In genomic region chr10:133357293-133358151, GRCh38 we compare ENCODE assay signal across 1 cellular context.
TF ChIP-seq lines count a peak whose summit lies in the region.

FUOM (minus strand) TSS chr10:133358019; CDS start chr10:133358007, 12 bp downstream.

TF ChIP-seq in K562, 482 proteins besides CTCF, POLR2A, EP300 and RAD21 (continued from another document and continues in another):
- no peak for TF ChIP-seq ZNF277 (CRISPR knock-in tag; IDR thresholded peaks at IDR 0.05; ENCODE audit: borderline replicate concordance)
- no peak for TF ChIP-seq IRF9 (tag; IDR thresholded peaks at IDR 0.05)
- no peak for TF ChIP-seq ZNF239 (CRISPR knock-in tag; IDR thresholded peaks at IDR 0.05)
- TF ChIP-seq ELF4 (CRISPR knock-in tag; IDR thresholded peaks at IDR 0.05): no peak
- TF ChIP-seq STAG1 (CRISPR knock-in tag; IDR thresholded peaks at IDR 0.05; ENCODE audit: borderline replicate concordance): no peak
- no peak for TF ChIP-seq GABPB2 (CRISPR knock-in tag; conservative IDR thresholded peaks at IDR 0.05)
- TF ChIP-seq MAX (CRISPR knock-in tag; IDR thresholded peaks at IDR 0.05): peak; percentile 68
- TF ChIP-seq PYGO2 (tag; IDR thresholded peaks at IDR 0.05): no peak
- TF ChIP-seq ZC3H8 (IDR thresholded peaks at IDR 0.05): no peak
- TF ChIP-seq TOE1 (IDR thresholded peaks at IDR 0.05; ENCODE audit: borderline replicate concordance): no peak
- TF ChIP-seq TOE1 (CRISPR knock-in tag; IDR thresholded peaks at IDR 0.05; ENCODE audit: borderline replicate concordance, low read depth): no peak
- TF ChIP-seq C11orf30 (IDR thresholded peaks at IDR 0.05; ENCODE audit: low read depth): no peak
- peak; percentile 51; the same call in 1 of the 2 replicates for TF ChIP-seq ETV5 (CRISPR knock-in tag; IDR thresholded peaks at IDR 0.05; ENCODE audit: low read depth)
- no peak for TF ChIP-seq NFIC (IDR thresholded peaks at IDR 0.05)
- no peak for TF ChIP-seq SRF (CRISPR knock-in tag; IDR thresholded peaks at IDR 0.05)
- no peak for TF ChIP-seq GTF2B (IDR thresholded peaks at IDR 0.05; ENCODE audit: extremely low read depth, insufficient read length)
- TF ChIP-seq ZNF263 (CRISPR knock-in tag; IDR thresholded peaks at IDR 0.05; ENCODE audit: borderline replicate concordance): 0 out of 2 replicates have a peak, but pooled peaks have one; percentile 33
- TF ChIP-seq GMEB1 (CRISPR knock-in tag; IDR thresholded peaks at IDR 0.05): no peak
- TF ChIP-seq AFF4 (CRISPR knock-in tag; IDR thresholded peaks at IDR 0.05): 0 out of 2 replicates have a peak, but pooled peaks have one; percentile 47
- TF ChIP-seq TCF7 (IDR thresholded peaks at IDR 0.05; ENCODE audit: borderline replicate concordance): no peak
- TF ChIP-seq BRD9 (IDR thresholded peaks at IDR 0.05; ENCODE audit: low read depth, partially characterized antibody): no peak
- TF ChIP-seq ZFP30 (CRISPR knock-in tag; IDR thresholded peaks at IDR 0.05; ENCODE audit: borderline replicate concordance): no peak
- TF ChIP-seq ZMIZ1 (IDR thresholded peaks at IDR 0.05; ENCODE audit: low read depth in 2 of 2, low read length in 2 of 2): no peak
- no peak for TF ChIP-seq ESRRA (IDR thresholded peaks at IDR 0.05; ENCODE audit: borderline replicate concordance, low read depth)
- no peak for TF ChIP-seq TSHZ1 (CRISPR knock-in tag; IDR thresholded peaks at IDR 0.05)
- TF ChIP-seq ETV6 (IDR thresholded peaks at IDR 0.05; ENCODE audit: borderline replicate concordance in 1 of 2, low read depth in 2 of 2, low read length in 1 of 2): no peak
- no peak for TF ChIP-seq ETV6 (CRISPR knock-in tag; IDR thresholded peaks at IDR 0.05; ENCODE audit: borderline replicate concordance)
- no peak for TF ChIP-seq CHD2 (IDR thresholded peaks at IDR 0.05; ENCODE audit: low read depth, low read length)
- no peak for TF ChIP-seq HNRNPK (IDR thresholded peaks at IDR 0.05; ENCODE audit: low read depth, low read length, poor library complexity, severe bottlenecking)
- no peak for TF ChIP-seq SP1 (CRISPR knock-in tag; IDR thresholded peaks at IDR 0.05)
- no peak for TF ChIP-seq PKNOX1 (IDR thresholded peaks at IDR 0.05)
- TF ChIP-seq ZBTB7A (IDR thresholded peaks at IDR 0.05; ENCODE audit: borderline replicate concordance, control insufficient read depth, low read depth, low read length): peak; percentile 62; the same call in 1 of the 2 replicates
- TF ChIP-seq ZBTB17 (CRISPR knock-in tag; IDR thresholded peaks at IDR 0.05): no peak
- TF ChIP-seq ZNF79 (CRISPR knock-in tag; IDR thresholded peaks at IDR 0.05; ENCODE audit: low read depth): no peak
- no peak for TF ChIP-seq ETS2 (tag; IDR thresholded peaks at IDR 0.05; ENCODE audit: borderline replicate concordance, poor library complexity, severe bottlenecking)
- TF ChIP-seq FOXJ3 (CRISPR knock-in tag; IDR thresholded peaks at IDR 0.05): no peak
- TF ChIP-seq CEBPG (CRISPR knock-in tag; IDR thresholded peaks at IDR 0.05): no peak
- no peak for TF ChIP-seq CEBPG (tag; conservative IDR thresholded peaks at IDR 0.05 in 1 of 2, IDR thresholded peaks at IDR 0.05 in 1 of 2)
- TF ChIP-seq PRPF4 (IDR thresholded peaks at IDR 0.05; ENCODE audit: insufficient read depth, low read depth, low read length, poor library complexity, severe bottlenecking): no peak
